Comparison of ENCODE assay signal across 9 cellular contexts in the genomic region with DNA sequence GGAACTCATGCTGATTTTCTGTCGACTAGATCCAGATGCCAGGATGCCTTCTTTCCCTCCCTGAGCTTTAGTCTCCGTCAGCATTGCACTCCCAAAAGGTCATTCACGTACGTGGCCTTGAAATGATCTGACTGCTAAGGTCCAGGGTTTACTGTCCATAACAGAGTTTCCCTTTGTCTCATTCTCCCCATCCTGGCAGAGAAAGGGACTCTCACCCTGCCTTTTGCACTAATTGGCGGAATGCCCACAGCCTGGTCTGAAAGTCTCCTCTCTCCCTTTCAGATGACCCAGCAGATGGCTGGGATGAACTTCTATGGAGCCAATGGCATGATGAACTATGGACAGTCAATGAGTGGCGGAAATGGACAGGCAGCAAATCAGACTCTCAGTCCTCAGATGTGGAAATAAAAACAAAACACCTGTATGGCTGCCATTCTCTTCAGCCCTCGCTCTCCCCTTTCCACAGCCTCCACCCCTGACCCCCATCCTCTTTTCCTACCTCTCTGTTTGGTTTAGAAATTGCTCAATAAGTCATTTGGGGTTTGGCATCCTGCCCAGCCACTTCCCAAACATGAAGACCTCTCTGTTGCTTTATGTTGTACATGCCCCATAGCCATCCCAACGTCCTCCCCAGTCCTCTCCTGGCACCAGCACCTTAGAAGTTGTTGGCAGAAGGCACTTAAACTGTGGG. TPM values are rescaled to one million over a fixed set of nuclear protein-coding genes. Genes with fewer than 3 reads are reported as not detected.
A peak's percentile ranks its signal among the peaks of the same experiment; 100 is the strongest.
DNase-seq lines count a peak whose midpoint lies in the region; ATAC-seq and TF ChIP-seq lines count a peak whose summit lies in the region.
"Had no signal": no experiment of that assay in that cellular context is flagged by ENCODE, and none has a peak within 500 bp of the region (broad histone marks: within the 10 kb centered on the region; RNA-seq: fewer than 3 reads in every experiment).

No MANE protein-coding gene starts in this region.

- H3K36me3 Mint-ChIP-seq in progenitor cell of endocrine pancreas (ENCODE audit: insufficient read depth) (peaks cover 22% of the 10 kb centered on the region), mesothelial cell of epicardium (peaks cover 19% of the 10 kb centered on the region)

- H3K4me3 ChIP-seq in HEK293 (ENCODE audit: low read depth, low read length) = no peak overlapping the region
- no peak overlapping the region for H3K4me3 ChIP-seq in choroid plexus epithelial cell (ENCODE audit: low read depth, low read length)

- H3K4me1 Mint-ChIP-seq in progenitor cell of endocrine pancreas (ENCODE audit: low read depth) (peaks cover 18% of the 10 kb centered on the region), mesothelial cell of epicardium (peaks cover 21% of the 10 kb centered on the region)

- POLR2A ChIA-PET in HEK293 (lab: Yijun Ruan, JAX) = no interaction called here

- H3K36me3 ChIP-seq in HEK293 (ENCODE audit: control insufficient read depth in 2 of 2, insufficient read depth in 1 of 2, low read length in 2 of 2) = peaks cover 0 to 56% of the 10 kb centered on the region in 2 experiments; a peak in 1 of 3 replicates

- no peak for TF ChIP-seq CTCF in HEK293 (tag by site-specific recombination; IDR thresholded peaks at IDR 0.05)
- no peak for TF ChIP-seq CTCF in choroid plexus epithelial cell (conservative IDR thresholded peaks at IDR 0.05; ENCODE audit: low read depth, low read length)
- TF ChIP-seq CTCF in progenitor cell of endocrine pancreas (IDR thresholded peaks at IDR 0.05; ENCODE audit: unreplicated experiment) = no peak
- no peak for TF ChIP-seq CTCF in mesothelial cell of epicardium (IDR thresholded peaks at IDR 0.05; ENCODE audit: unreplicated experiment)

- peaks cover 6% of the 10 kb centered on the region for H3K4me1 ChIP-seq in HEK293 (ENCODE audit: control insufficient read depth, insufficient read depth, low read length)

- no peak overlapping the region for H3K27ac ChIP-seq in HEK293 (ENCODE audit: extremely low read depth, low read depth, low read length)

- CTCF ChIA-PET in HEK293 (lab: Yijun Ruan, JAX) = interaction anchor here (0.7 kb wide), 1 partner anchor 390 kb away, joined by 4 read pairs; no protein-coding TSS in a partner anchor

- DNase-seq in NCI-H748 (lab: John Stamatoyannopoulos, UW; ENCODE audit: unreplicated experiment) (peak; percentile 100), choroid plexus epithelial cell (ENCODE audit: low read depth) (peak; percentile 19), progenitor cell of endocrine pancreas (ENCODE audit: low spot score, unreplicated experiment) (no peak), mesothelial cell of epicardium (ENCODE audit: low spot score in 2 of 2, unreplicated experiment in 2 of 2) (no peak)
- DNase-seq: left cardiac atrium, NCI-H1930 had no signal

- no peak for ATAC-seq in HG03280 (IDR thresholded peaks at IDR 0.05; ENCODE audit: unreplicated experiment)
- no peak for ATAC-seq in HG03342 (IDR thresholded peaks at IDR 0.05; ENCODE audit: unreplicated experiment)

- H3K9me3 ChIP-seq in HEK293 (ENCODE audit: control insufficient read depth, insufficient read depth, low read depth, low read length) = no peaks in the 10 kb centered on the region

- peaks cover 3% of the 10 kb centered on the region for H3K9me3 Mint-ChIP-seq in progenitor cell of endocrine pancreas (ENCODE audit: low read depth)
- no peaks in the 10 kb centered on the region for H3K9me3 Mint-ChIP-seq in mesothelial cell of epicardium

- H3K27me3 Mint-ChIP-seq in progenitor cell of endocrine pancreas (no peaks in the 10 kb centered on the region), mesothelial cell of epicardium (ENCODE audit: low read depth) (no peaks in the 10 kb centered on the region)

- H3K27ac Mint-ChIP-seq in progenitor cell of endocrine pancreas (peak overlapping the region; percentile 29), mesothelial cell of epicardium (no peak overlapping the region)

- peak overlapping the region; percentile 29 for H3K4me3 Mint-ChIP-seq in progenitor cell of endocrine pancreas (ENCODE audit: low read depth)
- H3K4me3 Mint-ChIP-seq in mesothelial cell of epicardium = no peak overlapping the region

TF ChIP-seq in HEK293, 187 proteins besides CTCF, POLR2A, EP300 and RAD21:
- TF ChIP-seq, protein P1, sequence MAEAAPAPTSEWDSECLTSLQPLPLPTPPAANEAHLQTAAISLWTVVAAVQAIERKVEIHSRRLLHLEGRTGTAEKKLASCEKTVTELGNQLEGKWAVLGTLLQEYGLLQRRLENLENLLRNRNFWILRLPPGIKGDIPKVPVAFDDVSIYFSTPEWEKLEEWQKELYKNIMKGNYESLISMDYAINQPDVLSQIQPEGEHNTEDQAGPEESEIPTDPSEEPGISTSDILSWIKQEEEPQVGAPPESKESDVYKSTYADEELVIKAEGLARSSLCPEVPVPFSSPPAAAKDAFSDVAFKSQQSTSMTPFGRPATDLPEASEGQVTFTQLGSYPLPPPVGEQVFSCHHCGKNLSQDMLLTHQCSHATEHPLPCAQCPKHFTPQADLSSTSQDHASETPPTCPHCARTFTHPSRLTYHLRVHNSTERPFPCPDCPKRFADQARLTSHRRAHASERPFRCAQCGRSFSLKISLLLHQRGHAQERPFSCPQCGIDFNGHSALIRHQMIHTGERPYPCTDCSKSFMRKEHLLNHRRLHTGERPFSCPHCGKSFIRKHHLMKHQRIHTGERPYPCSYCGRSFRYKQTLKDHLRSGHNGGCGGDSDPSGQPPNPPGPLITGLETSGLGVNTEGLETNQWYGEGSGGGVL (tag by site-specific recombination; IDR thresholded peaks at IDR 0.05) = peak; percentile 32; the same call in 1 of the 2 replicates
- TF ChIP-seq YY1 (tag by site-specific recombination; IDR thresholded peaks at IDR 0.05) = no peak
- no peak for TF ChIP-seq KLF9 (tag by site-specific recombination; IDR thresholded peaks at IDR 0.05; ENCODE audit: low read depth)
- 0 out of 2 replicates have a peak, but pooled peaks have one; percentile 56 for TF ChIP-seq MZF1 (tag by site-specific recombination; IDR thresholded peaks at IDR 0.05; ENCODE audit: borderline replicate concordance)
- peak; percentile 47; the same call in 1 of the 2 replicates for TF ChIP-seq PRDM1 (tag by site-specific recombination; IDR thresholded peaks at IDR 0.05)
- TF ChIP-seq ZNF701 (tag by site-specific recombination; IDR thresholded peaks at IDR 0.05) = 0 out of 2 replicates have a peak, but pooled peaks have one; percentile 46
- TF ChIP-seq ZBTB17 (tag by site-specific recombination; IDR thresholded peaks at IDR 0.05) = peak; percentile 54
- TF ChIP-seq FEZF1 (tag by site-specific recombination; IDR thresholded peaks at IDR 0.05) = peak; percentile 42; the same call in 1 of the 2 replicates
- TF ChIP-seq ZNF658 (tag by site-specific recombination; IDR thresholded peaks at IDR 0.05) = no peak
- no peak for TF ChIP-seq ZBTB1 (tag by site-specific recombination; IDR thresholded peaks at IDR 0.05)
- TF ChIP-seq ZNF169 (tag by site-specific recombination; IDR thresholded peaks at IDR 0.05) = no peak
- TF ChIP-seq SCRT2 (tag by site-specific recombination; IDR thresholded peaks at IDR 0.05) = peak; percentile 63; the same call in 1 of the 2 replicates
- TF ChIP-seq, protein P2, sequence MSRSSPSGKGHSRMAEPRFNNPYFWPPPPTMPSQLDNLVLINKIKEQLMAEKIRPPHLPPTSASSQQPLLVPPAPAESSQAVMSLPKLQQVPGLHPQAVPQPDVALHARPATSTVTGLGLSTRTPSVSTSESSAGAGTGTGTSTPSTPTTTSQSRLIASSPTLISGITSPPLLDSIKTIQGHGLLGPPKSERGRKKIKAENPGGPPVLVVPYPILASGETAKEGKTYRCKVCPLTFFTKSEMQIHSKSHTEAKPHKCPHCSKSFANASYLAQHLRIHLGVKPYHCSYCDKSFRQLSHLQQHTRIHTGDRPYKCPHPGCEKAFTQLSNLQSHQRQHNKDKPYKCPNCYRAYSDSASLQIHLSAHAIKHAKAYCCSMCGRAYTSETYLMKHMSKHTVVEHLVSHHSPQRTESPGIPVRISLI (tag by site-specific recombination; IDR thresholded peaks at IDR 0.05) = no peak
- peak; percentile 78 for TF ChIP-seq ZNF341 (tag by site-specific recombination; IDR thresholded peaks at IDR 0.05; ENCODE audit: low read depth)
- no peak for TF ChIP-seq ZNF184 (tag by site-specific recombination; IDR thresholded peaks at IDR 0.05)

RNA-seq across cellular contexts. Expression of a gene that starts 28.4 kb away (rescaled TPM):
- 10.5 and 11.1 TPM in 2 replicates for total RNA-seq in progenitor cell of endocrine pancreas
- total RNA-seq in mesothelial cell of epicardium = 8.3 to 9.0 TPM (median 8.6 TPM) in 3 replicates

RNA-seq across cellular contexts. Expression of a gene that starts 48.3 kb away (rescaled TPM):
- 27.1 and 30.3 TPM in 2 replicates for total RNA-seq in progenitor cell of endocrine pancreas
- total RNA-seq in mesothelial cell of epicardium = 10.9 to 12.4 TPM (median 12.0 TPM) in 3 replicates

RNA-seq across cellular contexts. Expression of a gene that starts 55.3 kb away (rescaled TPM):
- 4.6 and 5.2 TPM in 2 replicates for total RNA-seq in progenitor cell of endocrine pancreas
- total RNA-seq in mesothelial cell of epicardium = 4.3 to 4.7 TPM (median 4.4 TPM) in 3 replicates

Comparison
In these comparisons a context has a peak if more than half of its experiments do, and no peak if none do; other contexts are left out.
1. DNase-seq: peak in NCI-H748 (single experiment) and choroid plexus epithelial cell (single experiment); none in progenitor cell of endocrine pancreas (single experiment) and mesothelial cell of epicardium (0 of 2).